In genomic region chr1:26597629-26598039, GRCh38 we compare ENCODE assay signal across 8 cellular contexts.
A peak's percentile ranks its signal among the peaks of the same experiment; 100 is the strongest.
DNase-seq lines count a peak whose midpoint lies in the region; ATAC-seq, FAIRE-seq and TF ChIP-seq lines count a peak whose summit lies in the region.

No MANE protein-coding gene starts in this region.

- H3K27me3 ChIP-seq in CD4-positive, alpha-beta T cell (ENCODE audit: control insufficient read depth, insufficient read depth, low read length) = no peaks in the 10 kb centered on the region
- H3K27me3 ChIP-seq in bronchial epithelial cell (ENCODE audit: control insufficient read depth, insufficient read depth, low read length) (no peaks in the 10 kb centered on the region), lower lobe of right lung (ENCODE audit: low read depth) (no peaks in the 10 kb centered on the region)

- H3K36me3 ChIP-seq in bronchial epithelial cell (ENCODE audit: control insufficient read depth, insufficient read depth, low read length) (no peaks in the 10 kb centered on the region), lower lobe of right lung (no peaks in the 10 kb centered on the region)

- no peak overlapping the region for H3K4me3 Mint-ChIP-seq in CD4-positive, alpha-beta T cell

- WGBS in lower leg skin, 2 donors = 0 to 2% methylated on average over 2 of the region's 2 CpGs

- H3K4me1 Mint-ChIP-seq in CD4-positive, alpha-beta T cell (ENCODE audit: low read depth) = peaks cover 11% of the 10 kb centered on the region

- no peak for TF ChIP-seq POLR2A in lower leg skin (IDR thresholded peaks at IDR 0.05)

- H3K27me3 Mint-ChIP-seq in CD4-positive, alpha-beta T cell = no peaks in the 10 kb centered on the region

- TF ChIP-seq CTCF in CD4-positive, alpha-beta T cell (IDR thresholded peaks at IDR 0.05) = peak; percentile 72
- TF ChIP-seq CTCF in bronchial epithelial cell (IDR thresholded peaks at IDR 0.05; ENCODE audit: insufficient read depth, low read length, severe bottlenecking) (peak; percentile 54), lower lobe of right lung (IDR thresholded peaks at IDR 0.05) (peak; percentile 76), lower leg skin (IDR thresholded peaks at IDR 0.05) (peak in 1 of 3 donors; percentile 45)

- POLR2A ChIA-PET in CD4-positive, alpha-beta T cell (lab: Charles Lee) = interaction anchor here (0.7 to 3.4 kb wide), 3 partner anchors 152 to 354 kb away, joined by 3 to 15 read pairs (median 3); partner anchors contain the start of gene PIGV

- H3K4me3 ChIP-seq in bronchial epithelial cell (ENCODE audit: low read depth, low read length) = no peak overlapping the region
- no peak overlapping the region for H3K4me3 ChIP-seq in lower lobe of right lung
- H3K4me3 ChIP-seq in lower leg skin (ENCODE audit: low read depth, poor library complexity, severe bottlenecking) = no peak overlapping the region

- intact Hi-C loops in CD4-positive, alpha-beta T cell (cut with DNase I, micrococcal nuclease) = loop anchor here in 1 of 2 experiments (2.0 kb wide), 1 partner anchor 99 kb away; no protein-coding TSS in a partner anchor
- intact Hi-C loops in lower lobe of right lung (cut with DNase I) = no loop called here
- intact Hi-C loops in lower leg skin (cut with DNase I; ENCODE audit: low total_unique reads) = no loop called here

- no peak for DNase-seq in CD4-positive, alpha-beta T cell
- peak; percentile 38 for DNase-seq in HCEC 1CT
- DNase-seq in NCI-H82 (lab: John Stamatoyannopoulos, UW) = peak; percentile 86
- peak; percentile 68 for DNase-seq in bronchial epithelial cell (ENCODE audit: low read depth)
- DNase-seq in lower lobe of right lung = no peak
- DNase-seq in lower leg skin (ENCODE audit: low spot score in 2 of 2) = no peak

- ATAC-seq in CD4-positive, alpha-beta T cell (ENCODE audit: poor library complexity) = peak; percentile 66
- peak; percentile 48 to 74 for ATAC-seq in lower lobe of right lung
- no peak for ATAC-seq in HG03280 (IDR thresholded peaks at IDR 0.05; ENCODE audit: unreplicated experiment)
- ATAC-seq in GM18867 (IDR thresholded peaks at IDR 0.05; ENCODE audit: unreplicated experiment) = no peak

- no peak overlapping the region for H3K27ac ChIP-seq in CD4-positive, alpha-beta T cell (ENCODE audit: low read depth, low read length)
- H3K27ac ChIP-seq in lower lobe of right lung = no peak overlapping the region

- H3K4me1 ChIP-seq in lower lobe of right lung = peaks cover 16% of the 10 kb centered on the region

- CTCF ChIA-PET in CD4-positive, alpha-beta T cell (lab: Charles Lee) = interaction anchor here (1.4 to 3.7 kb wide), 2 partner anchors 191 to 236 kb away, joined by 3 to 22 read pairs; no protein-coding TSS in a partner anchor

- no peak overlapping the region for H3K27ac Mint-ChIP-seq in CD4-positive, alpha-beta T cell

- H3K9me3 Mint-ChIP-seq in CD4-positive, alpha-beta T cell = no peaks in the 10 kb centered on the region

- no peak for FAIRE-seq in bronchial epithelial cell (lab: Jason Lieb, UNC)

- no peaks in the 10 kb centered on the region for H3K36me3 Mint-ChIP-seq in CD4-positive, alpha-beta T cell (ENCODE audit: low read depth)

- no peaks in the 10 kb centered on the region for H3K9me3 ChIP-seq in CD4-positive, alpha-beta T cell (ENCODE audit: control insufficient read depth, low read length)
- H3K9me3 ChIP-seq in lower lobe of right lung = no peaks in the 10 kb centered on the region

Comparison
In these comparisons a context has a peak if more than half of its experiments do, and no peak if none do; other contexts are left out.
1. ATAC-seq: peak in CD4-positive, alpha-beta T cell (single experiment) and lower lobe of right lung (2 of 2); none in HG03280 (single experiment) and GM18867 (single experiment).
2. DNase-seq: peak in HCEC 1CT (single experiment), NCI-H82 (single experiment) and bronchial epithelial cell (single experiment); none in CD4-positive, alpha-beta T cell (0 of 10), lower lobe of right lung (single experiment) and lower leg skin (0 of 2).